ENCODE assay signal across 16 cellular contexts in the genomic region with DNA sequence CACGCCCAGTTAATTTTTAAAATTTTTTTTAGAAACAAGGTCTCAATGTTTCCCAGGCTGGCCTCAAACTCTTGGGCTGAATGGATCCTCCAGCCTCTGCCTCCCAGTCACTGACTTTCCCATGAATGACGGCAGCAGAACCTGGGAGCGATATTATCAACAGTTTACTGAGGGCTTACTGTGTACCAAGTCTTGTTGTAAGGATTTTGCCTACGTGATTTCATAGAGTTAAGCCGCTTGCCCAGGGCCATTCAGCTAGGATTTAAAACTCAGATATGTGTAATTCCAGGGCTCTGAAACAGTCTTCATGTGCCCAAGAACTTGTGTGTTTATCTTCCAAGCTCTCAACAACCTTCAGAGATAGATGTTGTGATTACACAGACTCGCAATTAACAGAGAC. TPM values are rescaled to one million over a fixed set of nuclear protein-coding genes. Genes with fewer than 3 reads are reported as not detected.
DNase-seq lines count a peak whose midpoint lies in the region; ATAC-seq and TF ChIP-seq lines count a peak whose summit lies in the region.
"Had no signal": no experiment of that assay in that cellular context is flagged by ENCODE, and none has a peak within 500 bp of the region (broad histone marks: within the 10 kb centered on the region; RNA-seq: fewer than 3 reads in every experiment).

No MANE protein-coding gene starts in this region.

- H3K27me3 Mint-ChIP-seq in MCF 10A (ENCODE audit: insufficient read depth, unreplicated experiment): no peaks in the 10 kb centered on the region
- H3K27me3 Mint-ChIP-seq: CD4-positive, CD25-positive, alpha-beta regulatory T cell had no signal

- H3K9me3 ChIP-seq in PC-3 (ENCODE audit: low read length): no peaks in the 10 kb centered on the region
- no peaks in the 10 kb centered on the region for H3K9me3 ChIP-seq in hepatocyte (ENCODE audit: low read depth)
- no peaks in the 10 kb centered on the region for H3K9me3 ChIP-seq in lower lobe of right lung
- H3K9me3 ChIP-seq: BE2C, Peyer's patch had no signal

- H3K4me2 ChIP-seq in PC-3 (ENCODE audit: low read length) (0 out of 2 replicates have a peak overlapping the region, but pooled peaks have one; percentile 28), hepatocyte (no peak overlapping the region)

- H3K27ac ChIP-seq in PC-3 (ENCODE audit: low read length): no peak overlapping the region
- no peak overlapping the region for H3K27ac ChIP-seq in hepatocyte
- H3K27ac ChIP-seq in lower lobe of right lung: no peak overlapping the region
- H3K27ac ChIP-seq: Peyer's patch had no signal

- H3K79me2 ChIP-seq in PC-3 (ENCODE audit: low read length) (no peaks in the 10 kb centered on the region), hepatocyte (no peaks in the 10 kb centered on the region)

- H4K20me1 ChIP-seq in PC-3 (ENCODE audit: low read length): no peaks in the 10 kb centered on the region
- H4K20me1 ChIP-seq in hepatocyte (ENCODE audit: insufficient read depth, poor library complexity, severe bottlenecking): no peaks in the 10 kb centered on the region

- H3K36me3 Mint-ChIP-seq in MCF 10A (ENCODE audit: insufficient read depth, unreplicated experiment): no peaks in the 10 kb centered on the region
- H3K36me3 Mint-ChIP-seq: CD4-positive, CD25-positive, alpha-beta regulatory T cell had no signal

- POLR2A ChIA-PET in MCF 10A (lab: Yijun Ruan, JAX) (interaction anchor here (1.0 kb wide), 1 partner anchor 20 kb away, joined by 3 read pairs; a partner anchor contains a TSS), PC-3 (lab: Charles Lee; ENCODE audit: unreplicated experiment) (no interaction called here)

- no peak for TF ChIP-seq CTCF in MCF 10A (IDR thresholded peaks at IDR 0.05; ENCODE audit: unreplicated experiment)
- TF ChIP-seq CTCF in PC-3 (conservative IDR thresholded peaks at IDR 0.05; ENCODE audit: low read depth, low read length): no peak
- no peak for TF ChIP-seq CTCF in hepatocyte (IDR thresholded peaks at IDR 0.05; ENCODE audit: poor library complexity)
- TF ChIP-seq CTCF in lower lobe of right lung (IDR thresholded peaks at IDR 0.05): no peak

- 47% methylated on average over 6 of the region's 6 CpGs for whole genome bisulfite sequencing in hepatocyte (ENCODE audit: low lambda C conversion rate, missing lambda C conversion rate)

- H3K27ac Mint-ChIP-seq in MCF 10A (ENCODE audit: low read depth, unreplicated experiment): no peak overlapping the region

- no peaks in the 10 kb centered on the region for H3K9me2 ChIP-seq in PC-3 (replicated peaks; ENCODE audit: low read length)
- no peaks in the 10 kb centered on the region for H3K9me2 ChIP-seq in hepatocyte (replicated peaks; ENCODE audit: insufficient read depth)

- H3K9me3 Mint-ChIP-seq in MCF 10A (ENCODE audit: unreplicated experiment): no peaks in the 10 kb centered on the region
- H3K9me3 Mint-ChIP-seq: CD4-positive, CD25-positive, alpha-beta regulatory T cell had no signal

- no peak overlapping the region for H3K9ac ChIP-seq in PC-3 (ENCODE audit: low read length)

- no peaks in the 10 kb centered on the region for H3F3A ChIP-seq in PC-3 (ENCODE audit: low read length, unreplicated experiment)

- H3K27me3 ChIP-seq in PC-3 (ENCODE audit: low read length) (no peaks in the 10 kb centered on the region), hepatocyte (no peaks in the 10 kb centered on the region), lower lobe of right lung (ENCODE audit: low read depth) (no peaks in the 10 kb centered on the region)
- H3K27me3 ChIP-seq: BE2C, Peyer's patch had no signal

- H2AFZ ChIP-seq in PC-3 (ENCODE audit: low read length) (peak overlapping the region; percentile 81), hepatocyte (no peak overlapping the region)

- no TSS peak for BruUV-seq in MCF 10A (replicated peaks; lab: Mats Ljungman, UMichigan)
- BruUV-seq in PC-3 (replicated peaks; lab: Mats Ljungman, UMichigan): no TSS peak

- peak; percentile 20; the same call in 1 of the 2 replicates for ATAC-seq in PC-3
- no peak for ATAC-seq in lower lobe of right lung

- no peak overlapping the region for H3K4me3 ChIP-seq in PC-3 (ENCODE audit: low read length)
- no peak overlapping the region for H3K4me3 ChIP-seq in hepatocyte
- no peak overlapping the region for H3K4me3 ChIP-seq in lower lobe of right lung
- H3K4me3 ChIP-seq: Peyer's patch had no signal

- CTCF ChIA-PET in MCF 10A (lab: Yijun Ruan, JAX): interaction anchor here (0.6 to 1.0 kb wide), 3 partner anchors 31 to 141 kb away, joined by 3 to 6 read pairs (median 3); no protein-coding TSS in a partner anchor
- CTCF ChIA-PET in PC-3 (lab: Charles Lee): no interaction called here

- H3K4me3 Mint-ChIP-seq in MCF 10A (ENCODE audit: unreplicated experiment): no peak overlapping the region
- H3K4me3 Mint-ChIP-seq: CD4-positive, CD25-positive, alpha-beta regulatory T cell had no signal

- intact Hi-C loops in MCF 10A (cut with micrococcal nuclease): no loop called here
- intact Hi-C loops in PC-3 (cut with micrococcal nuclease): no loop called here
- intact Hi-C loops in lower lobe of right lung (cut with DNase I): no loop called here

- no peaks in the 10 kb centered on the region for H3K4me1 ChIP-seq in PC-3 (ENCODE audit: insufficient read depth, low read length)
- no peaks in the 10 kb centered on the region for H3K4me1 ChIP-seq in hepatocyte (ENCODE audit: insufficient read depth)
- no peaks in the 10 kb centered on the region for H3K4me1 ChIP-seq in lower lobe of right lung
- H3K4me1 ChIP-seq: BE2C, Peyer's patch had no signal

- no peaks in the 10 kb centered on the region for H3K36me3 ChIP-seq in PC-3 (ENCODE audit: low read depth, low read length)
- H3K36me3 ChIP-seq in hepatocyte (replicated peaks; ENCODE audit: insufficient read depth, low read depth): no peaks in the 10 kb centered on the region
- no peaks in the 10 kb centered on the region for H3K36me3 ChIP-seq in lower lobe of right lung
- H3K36me3 ChIP-seq: BE2C, Peyer's patch had no signal

- in situ Hi-C loops in T47D (cut with HindIII; ENCODE audit: low pct_unique_long_range_greater_than_20kb, low sequenced_read_pairs): no loop called here

- DNase-seq in T47D (ENCODE audit: low read depth in 1 of 2, low spot score in 1 of 2) (peak; percentile 44 to 79), MCF 10A (ENCODE audit: unreplicated experiment) (no peak), PC-3 (no peak), hepatocyte (ENCODE audit: low spot score) (peak; percentile 47), lower lobe of right lung (no peak), MV-4-11 (lab: John Stamatoyannopoulos, UW) (no peak), NCI-H1092 treated with DMSO at 0.1 percent for 48 hours (lab: John Stamatoyannopoulos, UW) (no peak)
- DNase-seq: BE2C; CD4-positive, CD25-positive, alpha-beta regulatory T cell; DMS79 treated with DMSO at 0.1 percent for 48 hours; KBM-7; NCI-H1105; NCI-H187; NCI-H446 treated with DMSO at 0.1 percent for 48 hours; NCI-H526 treated with DMSO at 0.1 percent for 48 hours; Peyer's patch had no signal

- no peaks in the 10 kb centered on the region for H3K4me1 Mint-ChIP-seq in MCF 10A (ENCODE audit: insufficient read depth, unreplicated experiment)

RNA-seq across cellular contexts. Expression of a gene that starts 6.0 kb away (rescaled TPM):
- total RNA-seq in MCF 10A (2022) (120 and 126 TPM in 2 replicates), PC-3 (2014; rRNA removed) (137 and 162 TPM in 2 replicates), hepatocyte (76.3 and 91.7 TPM in 2 replicates), lower lobe of right lung (71.9 TPM)
- polyA plus RNA-seq in hepatocyte: 85.7 and 89.2 TPM in 2 replicates

RNA-seq across cellular contexts. Expression of a gene that starts 8.3 kb away (rescaled TPM):
- total RNA-seq in MCF 10A (2022) (142 and 154 TPM in 2 replicates), PC-3 (2014; rRNA removed) (243 and 278 TPM in 2 replicates), hepatocyte (183 and 195 TPM in 2 replicates), lower lobe of right lung (195 TPM)
- polyA plus RNA-seq in hepatocyte: 247 and 262 TPM in 2 replicates

RNA-seq across cellular contexts. Expression of a gene that starts 20.0 kb away (rescaled TPM):
- total RNA-seq in MCF 10A (2022) (1,330 and 1,392 TPM in 2 replicates), PC-3 (2014; rRNA removed) (871 and 1,108 TPM in 2 replicates), hepatocyte (561 and 593 TPM in 2 replicates), lower lobe of right lung (884 TPM)
- polyA plus RNA-seq in hepatocyte: 470 and 498 TPM in 2 replicates

RNA-seq across cellular contexts. Expression of a gene that starts 29.8 kb away (rescaled TPM):
- 20.8 and 22.4 TPM in 2 replicates for total RNA-seq in MCF 10A (2022)
- 21.0 and 30.6 TPM in 2 replicates for total RNA-seq in PC-3 (2014; rRNA removed)
- 3.9 and 11.0 TPM in 2 replicates for total RNA-seq in hepatocyte
- polyA plus RNA-seq in hepatocyte: 15.0 and 18.1 TPM in 2 replicates
- 19.7 TPM for total RNA-seq in lower lobe of right lung

RNA-seq across cellular contexts. Expression of a gene that starts 37.0 kb away (rescaled TPM):
- total RNA-seq in MCF 10A (2022) (29.6 and 49.3 TPM in 2 replicates), PC-3 (2014; rRNA removed) (121 and 207 TPM in 2 replicates), hepatocyte (59.9 and 62.6 TPM in 2 replicates), lower lobe of right lung (60.4 TPM)
- 105 and 131 TPM in 2 replicates for polyA plus RNA-seq in hepatocyte

Comparison
In these comparisons a context has a peak if more than half of its experiments do, and no peak if none do; other contexts are left out.
1. DNase-seq: peak in T47D (2 of 2) and hepatocyte (single experiment); none in MCF 10A (single experiment), PC-3 (single experiment), lower lobe of right lung (single experiment), MV-4-11 (single experiment) and NCI-H1092 treated with DMSO at 0.1 percent for 48 hours (single experiment).